8 cellular contexts compared by ENCODE assay signal in genomic region chr14:92649934-92650545, GRCh38.
A peak's percentile ranks its signal among the peaks of the same experiment; 100 is the strongest.
DNase-seq lines count a peak whose midpoint lies in the region; ATAC-seq and TF ChIP-seq lines count a peak whose summit lies in the region.

No MANE protein-coding gene starts in this region.

- H3K9me3 ChIP-seq in IMR-90 (ENCODE audit: control insufficient read depth, insufficient read depth, low read length), result peaks cover 3% of the 10 kb centered on the region
- H3K9me3 ChIP-seq in left ventricle myocardium inferior (replicated peaks), result peaks cover 4% of the 10 kb centered on the region

- H3K4me1 ChIP-seq in IMR-90 (ENCODE audit: control insufficient read depth, insufficient read depth, low read length), result peaks cover 39% of the 10 kb centered on the region
- peaks cover 14% of the 10 kb centered on the region for H3K4me1 ChIP-seq in left ventricle myocardium inferior

- peak overlapping the region; percentile 100 for H3K4ac ChIP-seq in IMR-90 (ENCODE audit: low read depth, low read length)

- H3K56ac ChIP-seq in IMR-90 (ENCODE audit: extremely low read depth, insufficient read depth, low read length), result peak overlapping the region; percentile 20; the same call in 1 of the 2 replicates

- POLR2A ChIA-PET in IMR-90 (lab: Charles Lee; ENCODE audit: unreplicated experiment), result no interaction called here

- CTCF ChIA-PET in IMR-90 (lab: Yijun Ruan, JAX), result no interaction called here

- peaks cover 43% of the 10 kb centered on the region for H3K36me3 Mint-ChIP-seq in activated naive CD8-positive, alpha-beta T cell treated with anti-CD3 and anti-CD28 coated beads, Interleukin-2, amount 50 U/mL, for 24 hours (ENCODE audit: low read depth)
- H3K36me3 Mint-ChIP-seq in stimulated activated effector memory CD8-positive, alpha-beta T cell treated with anti-CD3 and anti-CD28 coated beads, Interleukin-12 subunit alpha, Interleukin-12 subunit beta, amount 100 ng/mL, for 72 hours, result peaks cover 76% of the 10 kb centered on the region

- H2AFZ ChIP-seq in IMR-90 (replicated peaks; ENCODE audit: low read length, poor library complexity), result peak overlapping the region; percentile 41

- no peak overlapping the region for H3K9ac ChIP-seq in IMR-90 (ENCODE audit: low read depth, low read length)

- H3K23ac ChIP-seq in IMR-90 (ENCODE audit: low read depth, low read length), result peak overlapping the region; percentile 79; the same call in 1 of the 2 replicates

- ATAC-seq in IMR-90 (ENCODE audit: low read depth) (no peak; the same call in 1 of the 2 replicates), HG03039 (IDR thresholded peaks at IDR 0.05; ENCODE audit: unreplicated experiment) (no peak), GM21717 (IDR thresholded peaks at IDR 0.05; ENCODE audit: unreplicated experiment) (no peak), HG03196 (IDR thresholded peaks at IDR 0.05; ENCODE audit: unreplicated experiment) (no peak)
- ATAC-seq in activated naive CD8-positive, alpha-beta T cell treated with anti-CD3 and anti-CD28 coated beads, Interleukin-2, amount 50 U/mL, for 24 hours, result no peak
- ATAC-seq in stimulated activated effector memory CD8-positive, alpha-beta T cell treated with anti-CD3 and anti-CD28 coated beads, Interleukin-12 subunit alpha, Interleukin-12 subunit beta, amount 100 ng/mL, for 72 hours, result no peak

- H2BK5ac ChIP-seq in IMR-90 (ENCODE audit: low read depth, low read length, poor library complexity, severe bottlenecking), result peak overlapping the region; percentile 99

- peak overlapping the region; percentile 87; the same call in 1 of the 2 replicates for H2BK20ac ChIP-seq in IMR-90 (ENCODE audit: low read depth, low read length)

- no peaks in the 10 kb centered on the region for H3K27me3 Mint-ChIP-seq in activated naive CD8-positive, alpha-beta T cell treated with anti-CD3 and anti-CD28 coated beads, Interleukin-2, amount 50 U/mL, for 24 hours

- dilution Hi-C loops in IMR-90 (cut with HindIII; ENCODE audit: low sequenced_read_pairs, unreplicated experiment), result no loop called here

- H3K4me1 Mint-ChIP-seq in activated naive CD8-positive, alpha-beta T cell treated with anti-CD3 and anti-CD28 coated beads, Interleukin-2, amount 50 U/mL, for 24 hours, result peaks cover 82% of the 10 kb centered on the region
- H3K4me1 Mint-ChIP-seq in stimulated activated effector memory CD8-positive, alpha-beta T cell treated with anti-CD3 and anti-CD28 coated beads, Interleukin-12 subunit alpha, Interleukin-12 subunit beta, amount 100 ng/mL, for 72 hours, result peaks cover 88% of the 10 kb centered on the region

- DNase-seq in IMR-90 (peak; percentile 92), left ventricle myocardium inferior (peak; percentile 56), NCI-H524 treated with DMSO at 0.1 percent for 48 hours (lab: John Stamatoyannopoulos, UW) (no peak)
- peak; percentile 18 for DNase-seq in activated naive CD8-positive, alpha-beta T cell treated with anti-CD3 and anti-CD28 coated beads, Interleukin-2, amount 50 U/mL, for 24 hours
- no peak for DNase-seq in stimulated activated effector memory CD8-positive, alpha-beta T cell treated with anti-CD3 and anti-CD28 coated beads, Interleukin-12 subunit alpha, Interleukin-12 subunit beta, amount 100 ng/mL, for 72 hours (ENCODE audit: low spot score in 2 of 2)

- peaks cover 20% of the 10 kb centered on the region; the same call in 1 of the 2 replicates for H3K36me3 ChIP-seq in IMR-90 (ENCODE audit: control insufficient read depth, insufficient read depth, low read length)
- peaks cover 22% of the 10 kb centered on the region for H3K36me3 ChIP-seq in left ventricle myocardium inferior

- no peak overlapping the region for H3K4me3 ChIP-seq in IMR-90 (ENCODE audit: insufficient read depth, low read depth, low read length)
- H3K4me3 ChIP-seq in left ventricle myocardium inferior, result no peak overlapping the region

- H3K4me2 ChIP-seq in IMR-90 (ENCODE audit: low read depth, low read length), result no peak overlapping the region

- peak overlapping the region; percentile 68 for H4K5ac ChIP-seq in IMR-90 (ENCODE audit: low read depth, low read length)

- in situ Hi-C loops in IMR-90 (cut with MboI; ENCODE audit: low sequenced_read_pairs), result no loop called here

- H2BK120ac ChIP-seq in IMR-90 (ENCODE audit: low read depth, low read length), result peak overlapping the region; percentile 67

- H4K91ac ChIP-seq in IMR-90 (ENCODE audit: insufficient read depth, low read depth, low read length), result peak overlapping the region; percentile 100

- H3K4me3 Mint-ChIP-seq in activated naive CD8-positive, alpha-beta T cell treated with anti-CD3 and anti-CD28 coated beads, Interleukin-2, amount 50 U/mL, for 24 hours, result no peak overlapping the region
- peak overlapping the region; percentile 68 for H3K4me3 Mint-ChIP-seq in stimulated activated effector memory CD8-positive, alpha-beta T cell treated with anti-CD3 and anti-CD28 coated beads, Interleukin-12 subunit alpha, Interleukin-12 subunit beta, amount 100 ng/mL, for 72 hours

- peak overlapping the region; percentile 82 for H3K18ac ChIP-seq in IMR-90 (ENCODE audit: low read depth, low read length)

- TF ChIP-seq RAD21 in IMR-90 (IDR thresholded peaks at IDR 0.05; ENCODE audit: low read length), result no peak

- H3K79me1 ChIP-seq in IMR-90 (ENCODE audit: low read depth in 1 of 2, low read length in 2 of 2), result peaks cover 14 to 39% of the 10 kb centered on the region in 2 experiments

- H3K27ac ChIP-seq in IMR-90 (ENCODE audit: insufficient read depth, low read length) (peak overlapping the region; percentile 100), left ventricle myocardium inferior (replicated peaks) (peak overlapping the region; percentile 21)

- intact Hi-C loops in IMR-90 (cut with micrococcal nuclease), result loop anchor here (5.0 to 10.0 kb wide), 2 partner anchors 108 to 135 kb away; partner anchors contain the start of gene RIN3
- intact Hi-C loops in left ventricle myocardium inferior (cut with micrococcal nuclease), result no loop called here

- H2AK9ac ChIP-seq in IMR-90 (replicated peaks; ENCODE audit: low read depth, low read length, poor library complexity), result peak overlapping the region; percentile 17

- TF ChIP-seq CTCF in IMR-90 (conservative IDR thresholded peaks at IDR 0.05; ENCODE audit: low read depth, low read length), result no peak
- TF ChIP-seq CTCF in left ventricle myocardium inferior (IDR thresholded peaks at IDR 0.05; ENCODE audit: borderline replicate concordance), result no peak

- peak overlapping the region; percentile 93 to 98 for H4K8ac ChIP-seq in IMR-90 (ENCODE audit: low read depth in 2 of 2, low read length in 2 of 2)

- 0 out of 2 replicates have a peak, but pooled peaks cover 4% of the 10 kb centered on the region for H4K20me1 ChIP-seq in IMR-90 (ENCODE audit: insufficient read depth, low read length)

- peak overlapping the region; percentile 95 for H2AK5ac ChIP-seq in IMR-90 (ENCODE audit: low read depth, low read length)

- no TSS peak for BruUV-seq in IMR-90 (replicated peaks; lab: Mats Ljungman, UMichigan)

- peak overlapping the region; percentile 97 for H2BK15ac ChIP-seq in IMR-90 (ENCODE audit: low read depth, low read length)

- no peaks in the 10 kb centered on the region for H3K27me3 ChIP-seq in IMR-90 (ENCODE audit: control insufficient read depth, insufficient read depth, low read length)
- H3K27me3 ChIP-seq in left ventricle myocardium inferior (ENCODE audit: low read depth), result no peaks in the 10 kb centered on the region

- TF ChIP-seq POLR2A in IMR-90 (IDR thresholded peaks at IDR 0.05; ENCODE audit: low read depth, low read length), result no peak

- peak overlapping the region; percentile 98 for H3K14ac ChIP-seq in IMR-90 (replicated peaks; ENCODE audit: low read depth, low read length)

- no peaks in the 10 kb centered on the region for H3K9me3 Mint-ChIP-seq in activated naive CD8-positive, alpha-beta T cell treated with anti-CD3 and anti-CD28 coated beads, Interleukin-2, amount 50 U/mL, for 24 hours
- H3K9me3 Mint-ChIP-seq in stimulated activated effector memory CD8-positive, alpha-beta T cell treated with anti-CD3 and anti-CD28 coated beads, Interleukin-12 subunit alpha, Interleukin-12 subunit beta, amount 100 ng/mL, for 72 hours, result peaks cover 4% of the 10 kb centered on the region

- peaks cover 35% of the 10 kb centered on the region for H3K9me1 ChIP-seq in IMR-90 (ENCODE audit: insufficient read depth, low read length)

- H3K27ac Mint-ChIP-seq in activated naive CD8-positive, alpha-beta T cell treated with anti-CD3 and anti-CD28 coated beads, Interleukin-2, amount 50 U/mL, for 24 hours, result peak overlapping the region; percentile 96
- H3K27ac Mint-ChIP-seq in stimulated activated effector memory CD8-positive, alpha-beta T cell treated with anti-CD3 and anti-CD28 coated beads, Interleukin-12 subunit alpha, Interleukin-12 subunit beta, amount 100 ng/mL, for 72 hours, result peak overlapping the region; percentile 96

- 53% methylated on average over 9 of the region's 17 CpGs; no CpG with 5 or more reads in 1 of the 2 experiments for WGBS in IMR-90 (ENCODE audit: extremely low coverage in 2 of 2, insufficient read length in 1 of 2), 2 experiments

TF ChIP-seq in IMR-90, 13 proteins besides CTCF, POLR2A, EP300 and RAD21:
- no peak for TF ChIP-seq SMC3 (IDR thresholded peaks at IDR 0.05; ENCODE audit: low read depth, low read length)
- no peak for TF ChIP-seq USF2 (IDR thresholded peaks at IDR 0.05; ENCODE audit: low read depth, low read length)
- peak; percentile 94 for TF ChIP-seq CEBPB (IDR thresholded peaks at IDR 0.05; ENCODE audit: low read depth, low read length)
- no peak for TF ChIP-seq RFX5 (IDR thresholded peaks at IDR 0.05; ENCODE audit: low read depth, low read length)
- TF ChIP-seq MXI1 (IDR thresholded peaks at IDR 0.05; ENCODE audit: borderline replicate concordance, low read depth, low read length), result no peak
- TF ChIP-seq MAFK (IDR thresholded peaks at IDR 0.05; ENCODE audit: low read depth, low read length), result no peak
- no peak for TF ChIP-seq CHD1 (IDR thresholded peaks at IDR 0.05; ENCODE audit: low read depth, low read length)
- TF ChIP-seq BHLHE40 (IDR thresholded peaks at IDR 0.05; ENCODE audit: low read depth, low read length), result no peak
TF ChIP-seq in IMR-90: peak in this region for 1.

Comparison
In these comparisons a context has a peak if more than half of its experiments do, and no peak if none do; other contexts are left out.
1. DNase-seq: peak in IMR-90 (single experiment), activated naive CD8-positive, alpha-beta T cell treated with anti-CD3 and anti-CD28 coated beads, Interleukin-2, amount 50 U/mL, for 24 hours (single experiment) and left ventricle myocardium inferior (single experiment); none in stimulated activated effector memory CD8-positive, alpha-beta T cell treated with anti-CD3 and anti-CD28 coated beads, Interleukin-12 subunit alpha, Interleukin-12 subunit beta, amount 100 ng/mL, for 72 hours (0 of 2) and NCI-H524 treated with DMSO at 0.1 percent for 48 hours (single experiment).